ENCODE assay signal across 24 cellular contexts in genomic region chr17:8231701-8232100, GRCh38. TPM values are rescaled to one million over a fixed set of nuclear protein-coding genes. Genes with fewer than 3 reads are reported as not detected.
DNase-seq lines count a peak whose midpoint lies in the region; ATAC-seq, FAIRE-seq and TF ChIP-seq lines count a peak whose summit lies in the region.
"Had no signal": no experiment of that assay in that cellular context is flagged by ENCODE, and none has a peak within 500 bp of the region (broad histone marks: within the 10 kb centered on the region; RNA-seq: fewer than 3 reads in every experiment).

No MANE protein-coding gene starts in this region.

- no peak for TF ChIP-seq POLR2A in IMR-90 (IDR thresholded peaks at IDR 0.05; ENCODE audit: low read depth, low read length)
- no peak for TF ChIP-seq POLR2A in endothelial cell of umbilical vein (IDR thresholded peaks at IDR 0.05; ENCODE audit: low read depth, low read length)

- no peak overlapping the region for H3K4ac ChIP-seq in IMR-90 (ENCODE audit: low read depth, low read length)

- CTCF ChIA-PET in IMR-90 (lab: Yijun Ruan, JAX) (no interaction called here), endothelial cell of umbilical vein (lab: Charles Lee) (no interaction called here)
- CTCF ChIA-PET in activated CD8-positive, alpha-beta T cell treated with anti-CD3 and anti-CD28 coated beads for 36 hours (lab: Charles Lee), result interaction anchor here (1.3 to 1.4 kb wide), 2 partner anchors 11 to 15 kb away, joined by 3 read pairs; no protein-coding TSS in a partner anchor

- peak overlapping the region; percentile 46 for H2AK9ac ChIP-seq in IMR-90 (replicated peaks; ENCODE audit: low read depth, low read length, poor library complexity)

- dilution Hi-C loops in IMR-90 (cut with HindIII; ENCODE audit: low sequenced_read_pairs, unreplicated experiment) (loop anchor here (25.0 kb wide), 1 partner anchor 119 kb away; the partner anchor contains the start of genes ALOXE3 and HES7), endothelial cell of umbilical vein (cut with MboI; ENCODE audit: extremely low pct_ligation_motif_present, low sequenced_read_pairs) (loop anchor here (10.0 kb wide), 1 partner anchor 73 kb away; no protein-coding TSS in a partner anchor)

- in situ Hi-C loops in IMR-90 (cut with MboI; ENCODE audit: low sequenced_read_pairs), result no loop called here

- H3K14ac ChIP-seq in IMR-90 (replicated peaks; ENCODE audit: low read depth, low read length), result no peak overlapping the region

- no peak overlapping the region for H2BK120ac ChIP-seq in IMR-90 (ENCODE audit: low read depth, low read length)

- H3K27ac Mint-ChIP-seq in neural progenitor cell, result no peak overlapping the region
- H3K27ac Mint-ChIP-seq in stimulated activated naive B cell treated with anti-CD40 and anti-IgM and Interleukin-4, amounts not matched to agents 10 μg/mL and 1 μg/mL and 100 μg/mL, for 72 hours, result peak overlapping the region; percentile 56
- H3K27ac Mint-ChIP-seq in activated CD8-positive, alpha-beta T cell treated with anti-CD3 and anti-CD28 coated beads for 36 hours, result no peak overlapping the region
- H3K27ac Mint-ChIP-seq: CD4-positive, alpha-beta T cell; GM23338; H9 had no signal

- no peak overlapping the region for H4K91ac ChIP-seq in IMR-90 (ENCODE audit: insufficient read depth, low read depth, low read length)

- H3K9me3 ChIP-seq in IMR-90 (ENCODE audit: control insufficient read depth, insufficient read depth, low read length) (no peaks in the 10 kb centered on the region), endothelial cell of umbilical vein (replicated peaks; ENCODE audit: control insufficient read depth, insufficient read depth, low read length) (no peaks in the 10 kb centered on the region), neural progenitor cell (ENCODE audit: low read depth) (no peaks in the 10 kb centered on the region)
- H3K9me3 ChIP-seq: A549; BE2C; BLaER1 treated with 17β-estradiol and CSF1 and Interleukin-3, amounts not matched to agents 10 nM and 100 nM; Caco-2 had no signal

- H3K27me3 ChIP-seq in IMR-90 (ENCODE audit: control insufficient read depth, insufficient read depth, low read length) (no peaks in the 10 kb centered on the region), endothelial cell of umbilical vein (ENCODE audit: control insufficient read depth in 2 of 2, insufficient read depth in 2 of 2, low read length in 2 of 2) (no peaks in the 10 kb centered on the region), neural progenitor cell (no peaks in the 10 kb centered on the region)
- H3K27me3 ChIP-seq: BE2C; BLaER1 treated with 17β-estradiol and CSF1 and Interleukin-3, amounts not matched to agents 10 nM and 100 nM had no signal

- no peak overlapping the region for H3K4me3 ChIP-seq in IMR-90 (ENCODE audit: insufficient read depth, low read depth, low read length)
- no peak overlapping the region for H3K4me3 ChIP-seq in endothelial cell of umbilical vein (replicated peaks in 1 of 3; ENCODE audit: insufficient read depth in 1 of 3, low read depth in 1 of 3, low read length in 3 of 3)
- no peak overlapping the region for H3K4me3 ChIP-seq in neural progenitor cell
- H3K4me3 ChIP-seq: A549; BLaER1 treated with 17β-estradiol and CSF1 and Interleukin-3, amounts not matched to agents 10 nM and 100 nM; GM23338 had no signal

- no peak for TF ChIP-seq RAD21 in IMR-90 (IDR thresholded peaks at IDR 0.05; ENCODE audit: low read length)

- no peak overlapping the region for H3K18ac ChIP-seq in IMR-90 (ENCODE audit: low read depth, low read length)

- H4K8ac ChIP-seq in IMR-90 (ENCODE audit: low read depth in 2 of 2, low read length in 2 of 2), result no peak overlapping the region

- no peak for TF ChIP-seq CTCF in IMR-90 (conservative IDR thresholded peaks at IDR 0.05; ENCODE audit: low read depth, low read length)
- TF ChIP-seq CTCF in endothelial cell of umbilical vein (IDR thresholded peaks at IDR 0.05; ENCODE audit: extremely low read depth in 1 of 2, insufficient read depth in 1 of 2, low read depth in 1 of 2, low read length in 2 of 2), result no peak
- no peak for TF ChIP-seq CTCF in neural progenitor cell (IDR thresholded peaks at IDR 0.05)
- no peak for TF ChIP-seq CTCF in activated CD8-positive, alpha-beta T cell treated with anti-CD3 and anti-CD28 coated beads for 36 hours (IDR thresholded peaks at IDR 0.05)

- H3K27ac ChIP-seq in IMR-90 (ENCODE audit: insufficient read depth, low read length), result no peak overlapping the region
- H3K27ac ChIP-seq in endothelial cell of umbilical vein (ENCODE audit: insufficient read depth, low read depth, low read length), result no peak overlapping the region
- no peak overlapping the region for H3K27ac ChIP-seq in neural progenitor cell
- H3K27ac ChIP-seq: A549; BLaER1 treated with 17β-estradiol and CSF1 and Interleukin-3, amounts not matched to agents 10 nM and 100 nM had no signal

- H3K36me3 Mint-ChIP-seq in neural progenitor cell, result peaks cover 42% of the 10 kb centered on the region
- peaks cover 79 to 89% of the 10 kb centered on the region in 2 donors for H3K36me3 Mint-ChIP-seq in stimulated activated naive B cell treated with anti-CD40 and anti-IgM and Interleukin-4, amounts not matched to agents 10 μg/mL and 1 μg/mL and 100 μg/mL, for 72 hours
- peaks cover 66% of the 10 kb centered on the region for H3K36me3 Mint-ChIP-seq in activated CD8-positive, alpha-beta T cell treated with anti-CD3 and anti-CD28 coated beads for 36 hours (ENCODE audit: low read depth)

- H3K4me3 Mint-ChIP-seq in neural progenitor cell, result peak overlapping the region; percentile 36
- H3K4me3 Mint-ChIP-seq in stimulated activated naive B cell treated with anti-CD40 and anti-IgM and Interleukin-4, amounts not matched to agents 10 μg/mL and 1 μg/mL and 100 μg/mL, for 72 hours, result no peak overlapping the region
- H3K4me3 Mint-ChIP-seq in activated CD8-positive, alpha-beta T cell treated with anti-CD3 and anti-CD28 coated beads for 36 hours, result no peak overlapping the region
- H3K4me3 Mint-ChIP-seq: CD14-positive monocyte; CD4-positive, alpha-beta T cell; GM23338; H9 had no signal

- no peak for ATAC-seq in IMR-90 (ENCODE audit: low read depth)
- no peak for ATAC-seq in stimulated activated naive B cell treated with anti-CD40 and anti-IgM and Interleukin-4, amounts not matched to agents 10 μg/mL and 1 μg/mL and 100 μg/mL, for 72 hours (replicated peaks)
- ATAC-seq in activated CD8-positive, alpha-beta T cell treated with anti-CD3 and anti-CD28 coated beads for 36 hours, result no peak
- ATAC-seq: A549, GM23338, HCT116 had no signal

- H3K79me1 ChIP-seq in IMR-90 (ENCODE audit: low read depth in 1 of 2, low read length in 2 of 2), result peaks cover 0 to 5% of the 10 kb centered on the region in 2 experiments; a peak in 1 of 4 replicates

- no peak overlapping the region for H2AK5ac ChIP-seq in IMR-90 (ENCODE audit: low read depth, low read length)

- H3K4me1 Mint-ChIP-seq in neural progenitor cell, result peaks cover 9% of the 10 kb centered on the region
- peaks cover 20 to 24% of the 10 kb centered on the region in 2 donors for H3K4me1 Mint-ChIP-seq in stimulated activated naive B cell treated with anti-CD40 and anti-IgM and Interleukin-4, amounts not matched to agents 10 μg/mL and 1 μg/mL and 100 μg/mL, for 72 hours
- H3K4me1 Mint-ChIP-seq in activated CD8-positive, alpha-beta T cell treated with anti-CD3 and anti-CD28 coated beads for 36 hours (ENCODE audit: low read depth), result peaks cover 9% of the 10 kb centered on the region

- H3K27me3 Mint-ChIP-seq in neural progenitor cell (ENCODE audit: insufficient read depth, low read depth), result peaks cover 11% of the 10 kb centered on the region
- H3K27me3 Mint-ChIP-seq in stimulated activated naive B cell treated with anti-CD40 and anti-IgM and Interleukin-4, amounts not matched to agents 10 μg/mL and 1 μg/mL and 100 μg/mL, for 72 hours, result peaks cover 0 to 6% of the 10 kb centered on the region in 2 donors
- H3K27me3 Mint-ChIP-seq in activated CD8-positive, alpha-beta T cell treated with anti-CD3 and anti-CD28 coated beads for 36 hours, result no peaks in the 10 kb centered on the region

- 0 out of 2 replicates have a peak, but pooled peaks cover 3% of the 10 kb centered on the region for H3K9me1 ChIP-seq in IMR-90 (ENCODE audit: insufficient read depth, low read length)
- no peaks in the 10 kb centered on the region for H3K9me1 ChIP-seq in endothelial cell of umbilical vein (replicated peaks; ENCODE audit: control insufficient read depth, extremely low read depth, insufficient read depth, low read length)

- no peak overlapping the region for H3K9ac ChIP-seq in IMR-90 (ENCODE audit: low read depth, low read length)
- no peak overlapping the region for H3K9ac ChIP-seq in endothelial cell of umbilical vein (replicated peaks; ENCODE audit: extremely low read depth, insufficient read depth, low read length)
- H3K9ac ChIP-seq in neural progenitor cell, result no peak overlapping the region

- H2AFZ ChIP-seq in IMR-90 (replicated peaks; ENCODE audit: low read length, poor library complexity), result no peak overlapping the region
- H2AFZ ChIP-seq in endothelial cell of umbilical vein (ENCODE audit: low read depth, low read length), result no peak overlapping the region
- no peak overlapping the region for H2AFZ ChIP-seq in neural progenitor cell (replicated peaks)
- H2AFZ ChIP-seq: GM23338 had no signal

- H3K9me3 Mint-ChIP-seq in neural progenitor cell, result peaks cover 5% of the 10 kb centered on the region
- H3K9me3 Mint-ChIP-seq in stimulated activated naive B cell treated with anti-CD40 and anti-IgM and Interleukin-4, amounts not matched to agents 10 μg/mL and 1 μg/mL and 100 μg/mL, for 72 hours, result no peaks in the 10 kb centered on the region
- no peaks in the 10 kb centered on the region for H3K9me3 Mint-ChIP-seq in activated CD8-positive, alpha-beta T cell treated with anti-CD3 and anti-CD28 coated beads for 36 hours
- H3K9me3 Mint-ChIP-seq: CD4-positive, alpha-beta T cell had no signal

- FAIRE-seq in endothelial cell of umbilical vein (lab: Jason Lieb, UNC), result no peak
- FAIRE-seq: A549, G401.6, GM12892, GM19239 had no signal

- no peak overlapping the region for H3K56ac ChIP-seq in IMR-90 (ENCODE audit: extremely low read depth, insufficient read depth, low read length)

- peaks cover 12% of the 10 kb centered on the region for H3F3A ChIP-seq in neural progenitor cell (ENCODE audit: low read depth)

- DNase-seq in IMR-90, result no peak
- no peak for DNase-seq in endothelial cell of umbilical vein (ENCODE audit: low read depth, low spot score)
- DNase-seq in neural progenitor cell (ENCODE audit: low spot score), result no peak
- DNase-seq in stimulated activated naive B cell treated with anti-CD40 and anti-IgM and Interleukin-4, amounts not matched to agents 10 μg/mL and 1 μg/mL and 100 μg/mL, for 72 hours, result no peak
- no peak for DNase-seq in COLO829 (ENCODE audit: low spot score)
- DNase-seq in NCI-H446 treated with DMSO at 0.1 percent for 48 hours (lab: John Stamatoyannopoulos, UW), result no peak
- DNase-seq in activated CD8-positive, alpha-beta T cell treated with anti-CD3 and anti-CD28 coated beads for 36 hours, result no peak
- DNase-seq: 8988T; ACHN; AML-193; BE2C; Caco-2; CD4-positive, alpha-beta T cell; DMS153; DND-41; H9 had no signal

- POLR2A ChIA-PET in IMR-90 (lab: Charles Lee; ENCODE audit: unreplicated experiment), result no interaction called here
- POLR2A ChIA-PET in endothelial cell of umbilical vein (lab: Charles Lee), result no interaction called here
- POLR2A ChIA-PET in activated CD8-positive, alpha-beta T cell treated with anti-CD3 and anti-CD28 coated beads for 36 hours (lab: Charles Lee), result interaction anchor here (0.6 to 3.3 kb wide), 4 partner anchors 11 to 92 kb away, joined by 3 to 28 read pairs (median 3); partner anchors contain the start of genes CTC1 and PFAS

- no peak overlapping the region for H4K5ac ChIP-seq in IMR-90 (ENCODE audit: low read depth, low read length)

- H3K79me2 ChIP-seq in endothelial cell of umbilical vein (ENCODE audit: control insufficient read depth, insufficient read depth, low read length), result no peaks in the 10 kb centered on the region
- H3K79me2 ChIP-seq in neural progenitor cell (ENCODE audit: low read depth), result no peaks in the 10 kb centered on the region

- no peak overlapping the region for H2BK15ac ChIP-seq in IMR-90 (ENCODE audit: low read depth, low read length)

- WGBS in IMR-90 (ENCODE audit: extremely low coverage in 2 of 2, insufficient read length in 1 of 2), 2 experiments, result 100% methylated on average over 1 of the region's 10 CpGs; no CpG with 5 or more reads in 1 of the 2 experiments

- intact Hi-C loops in IMR-90 (cut with micrococcal nuclease) (no loop called here), endothelial cell of umbilical vein (cut with micrococcal nuclease) (no loop called here)
- intact Hi-C loops in activated CD8-positive, alpha-beta T cell treated with anti-CD3 and anti-CD28 coated beads for 36 hours (cut with micrococcal nuclease), result no loop called here

- H4K20me1 ChIP-seq in IMR-90 (ENCODE audit: insufficient read depth, low read length) (peaks cover 8% of the 10 kb centered on the region; the same call in 1 of the 2 replicates), endothelial cell of umbilical vein (replicated peaks; ENCODE audit: control insufficient read depth, extremely low read depth, insufficient read depth, low read length) (no peaks in the 10 kb centered on the region), neural progenitor cell (ENCODE audit: low read depth) (peaks cover 9% of the 10 kb centered on the region)

- BruUV-seq in IMR-90 (replicated peaks; lab: Mats Ljungman, UMichigan), result no TSS peak
- TSS peak; percentile 5 for BruUV-seq in endothelial cell of umbilical vein (replicated peaks; lab: Mats Ljungman, UMichigan)

- H3K4me1 ChIP-seq in IMR-90 (ENCODE audit: control insufficient read depth, insufficient read depth, low read length) (peaks cover 4% of the 10 kb centered on the region; the same call in 1 of the 2 replicates), endothelial cell of umbilical vein (ENCODE audit: control insufficient read depth, extremely low read depth, insufficient read depth, low read length) (no peaks in the 10 kb centered on the region), neural progenitor cell (no peaks in the 10 kb centered on the region)
- H3K4me1 ChIP-seq: BE2C, Caco-2 had no signal

- no peak overlapping the region for H2BK20ac ChIP-seq in IMR-90 (ENCODE audit: low read depth, low read length)

- H3K36me3 ChIP-seq in IMR-90 (ENCODE audit: control insufficient read depth, insufficient read depth, low read length) (peaks cover 57% of the 10 kb centered on the region), endothelial cell of umbilical vein (ENCODE audit: control insufficient read depth in 2 of 2, extremely low read depth in 1 of 2, insufficient read depth in 2 of 2, low read length in 2 of 2) (peaks cover 11 to 63% of the 10 kb centered on the region in 2 experiments), neural progenitor cell (no peaks in the 10 kb centered on the region)

- H2BK5ac ChIP-seq in IMR-90 (ENCODE audit: low read depth, low read length, poor library complexity, severe bottlenecking), result no peak overlapping the region

- H3K4me2 ChIP-seq in IMR-90 (ENCODE audit: low read depth, low read length) (no peak overlapping the region), endothelial cell of umbilical vein (ENCODE audit: insufficient read depth, low read length) (no peak overlapping the region), neural progenitor cell (no peak overlapping the region)
- H3K4me2 ChIP-seq: A549; BLaER1 treated with 17β-estradiol and CSF1 and Interleukin-3, amounts not matched to agents 10 nM and 100 nM; GM23338 had no signal

- no peak overlapping the region for H3K23ac ChIP-seq in IMR-90 (ENCODE audit: low read depth, low read length)

RNA-seq across cellular contexts. Expression of gene CTC1, which starts 16.2 kb away (rescaled TPM):
- total RNA-seq in IMR-90 (2012; rRNA removed) (1.1 and 1.8 TPM in 2 replicates), endothelial cell of umbilical vein (49.9 and 53.2 TPM in 2 replicates), neural progenitor cell (ENCODE audit: low replicate concordance) (6.4 and 10.4 TPM in 2 replicates)
- polyA plus RNA-seq in IMR-90 (2012; rRNA removed) (6.1 and 9.0 TPM in 2 replicates), endothelial cell of umbilical vein (36.3 and 38.3 TPM in 2 replicates)
- polyA plus RNA-seq in IMR-90 (2012; cell fraction: cytosol; rRNA removed), result 1.7 and 4.9 TPM in 2 replicates
- polyA plus RNA-seq in IMR-90 (2012; cell fraction: nucleus; rRNA removed; ENCODE audit: low replicate concordance), result 28.6 and 51.3 TPM in 2 replicates
- 16.1 and 20.2 TPM in 2 replicates for polyA plus RNA-seq in endothelial cell of umbilical vein (2011; cell fraction: cytosol; rRNA removed)
- polyA plus RNA-seq in endothelial cell of umbilical vein (2011; cell fraction: nucleus; rRNA removed), result 193 and 243 TPM in 2 replicates
- polyA plus RNA-seq in endothelial cell of umbilical vein (2012), result 19.8 and 23.3 TPM in 2 replicates
- 32.1 and 64.0 TPM in 2 replicates for polyA minus RNA-seq in endothelial cell of umbilical vein
- polyA minus RNA-seq in endothelial cell of umbilical vein (2011; cell fraction: cytosol; rRNA and poly(A)+ RNA removed), result 7.5 TPM
- 59.5 and 74.4 TPM in 2 replicates for polyA minus RNA-seq in endothelial cell of umbilical vein (2011; cell fraction: nucleus; rRNA and poly(A)+ RNA removed)
- total RNA-seq in activated CD8-positive, alpha-beta T cell treated with anti-CD3 and anti-CD28 coated beads for 36 hours, result 10 to 100 TPM; 53.0 to 60.3 TPM

RNA-seq across cellular contexts. Expression of gene PFAS, which starts 17.4 kb away (rescaled TPM):
- total RNA-seq in IMR-90 (2012; rRNA removed) (22.2 and 26.2 TPM in 2 replicates), endothelial cell of umbilical vein (84.1 and 108 TPM in 2 replicates), neural progenitor cell (ENCODE audit: low replicate concordance) (64.6 and 83.5 TPM in 2 replicates)
- polyA plus RNA-seq in IMR-90 (2012; rRNA removed) (20.5 and 20.7 TPM in 2 replicates), endothelial cell of umbilical vein (31.4 and 34.1 TPM in 2 replicates)
- 10.2 and 12.6 TPM in 2 replicates for polyA plus RNA-seq in IMR-90 (2012; cell fraction: cytosol; rRNA removed)
- 74.8 and 108 TPM in 2 replicates for polyA plus RNA-seq in IMR-90 (2012; cell fraction: nucleus; rRNA removed; ENCODE audit: low replicate concordance)
- polyA plus RNA-seq in endothelial cell of umbilical vein (2011; cell fraction: cytosol; rRNA removed), result 21.0 and 21.9 TPM in 2 replicates
- 155 and 168 TPM in 2 replicates for polyA plus RNA-seq in endothelial cell of umbilical vein (2011; cell fraction: nucleus; rRNA removed)
- 40.9 and 65.9 TPM in 2 replicates for polyA plus RNA-seq in endothelial cell of umbilical vein (2012)
- polyA minus RNA-seq in endothelial cell of umbilical vein, result 113 and 126 TPM in 2 replicates
- polyA minus RNA-seq in endothelial cell of umbilical vein (2011; cell fraction: cytosol; rRNA and poly(A)+ RNA removed), result 63.9 TPM
- 64.9 and 69.7 TPM in 2 replicates for polyA minus RNA-seq in endothelial cell of umbilical vein (2011; cell fraction: nucleus; rRNA and poly(A)+ RNA removed)
- 100 to 1,000 TPM; 152 to 157 TPM for total RNA-seq in activated CD8-positive, alpha-beta T cell treated with anti-CD3 and anti-CD28 coated beads for 36 hours

RNA-seq across cellular contexts. Expression of gene AURKB, which starts 21.3 kb away (rescaled TPM):
- 38.9 and 45.9 TPM in 2 replicates for total RNA-seq in IMR-90 (2012; rRNA removed)
- 55.0 and 62.0 TPM in 2 replicates for polyA plus RNA-seq in IMR-90 (2012; rRNA removed)
- 22.6 and 51.7 TPM in 2 replicates for polyA plus RNA-seq in IMR-90 (2012; cell fraction: cytosol; rRNA removed)
- polyA plus RNA-seq in IMR-90 (2012; cell fraction: nucleus; rRNA removed; ENCODE audit: low replicate concordance), result 150 and 182 TPM in 2 replicates
- 104 and 107 TPM in 2 replicates for total RNA-seq in endothelial cell of umbilical vein
- polyA plus RNA-seq in endothelial cell of umbilical vein, result 67.8 and 69.2 TPM in 2 replicates
- 49.1 and 58.3 TPM in 2 replicates for polyA plus RNA-seq in endothelial cell of umbilical vein (2011; cell fraction: cytosol; rRNA removed)
- 205 and 232 TPM in 2 replicates for polyA plus RNA-seq in endothelial cell of umbilical vein (2011; cell fraction: nucleus; rRNA removed)
- polyA plus RNA-seq in endothelial cell of umbilical vein (2012), result 40.6 and 74.7 TPM in 2 replicates
- polyA minus RNA-seq in endothelial cell of umbilical vein, result 39.4 and 45.9 TPM in 2 replicates
- 30.4 TPM for polyA minus RNA-seq in endothelial cell of umbilical vein (2011; cell fraction: cytosol; rRNA and poly(A)+ RNA removed)
- polyA minus RNA-seq in endothelial cell of umbilical vein (2011; cell fraction: nucleus; rRNA and poly(A)+ RNA removed), result 59.3 and 75.2 TPM in 2 replicates
- total RNA-seq in neural progenitor cell (ENCODE audit: low replicate concordance), result 149 and 156 TPM in 2 replicates
- total RNA-seq in activated CD8-positive, alpha-beta T cell treated with anti-CD3 and anti-CD28 coated beads for 36 hours, result 100 to 1,000 TPM; 170 to 174 TPM

RNA-seq across cellular contexts. Expression of gene BORCS6, which starts 41.7 kb away (rescaled TPM):
- total RNA-seq in IMR-90 (2012; rRNA removed), result 2.7 and 3.1 TPM in 2 replicates
- 3.3 and 4.3 TPM in 2 replicates for polyA plus RNA-seq in IMR-90 (2012; rRNA removed)
- 3.9 and 4.6 TPM in 2 replicates for polyA plus RNA-seq in IMR-90 (2012; cell fraction: cytosol; rRNA removed)
- polyA plus RNA-seq in IMR-90 (2012; cell fraction: nucleus; rRNA removed; ENCODE audit: low replicate concordance), result 1.6 and 3.0 TPM in 2 replicates
- total RNA-seq in endothelial cell of umbilical vein, result 8.3 and 9.0 TPM in 2 replicates
- 8.0 and 9.7 TPM in 2 replicates for polyA plus RNA-seq in endothelial cell of umbilical vein
- 4.8 and 6.6 TPM in 2 replicates for polyA plus RNA-seq in endothelial cell of umbilical vein (2011; cell fraction: cytosol; rRNA removed)
- 2.5 and 2.8 TPM in 2 replicates for polyA plus RNA-seq in endothelial cell of umbilical vein (2011; cell fraction: nucleus; rRNA removed)
- 3.7 and 4.4 TPM in 2 replicates for polyA plus RNA-seq in endothelial cell of umbilical vein (2012)
- 3.1 and 4.6 TPM in 2 replicates for polyA minus RNA-seq in endothelial cell of umbilical vein
- polyA minus RNA-seq in endothelial cell of umbilical vein (2011; cell fraction: cytosol; rRNA and poly(A)+ RNA removed), result 8.5 TPM
- 1.0 and 2.1 TPM in 2 replicates for polyA minus RNA-seq in endothelial cell of umbilical vein (2011; cell fraction: nucleus; rRNA and poly(A)+ RNA removed)
- 0.71 and 4.1 TPM in 2 replicates for total RNA-seq in neural progenitor cell (ENCODE audit: low replicate concordance)
- total RNA-seq in activated CD8-positive, alpha-beta T cell treated with anti-CD3 and anti-CD28 coated beads for 36 hours, result 1 to 10 TPM; 5.5 to 6.2 TPM

RNA-seq across cellular contexts. Expression of gene TMEM107, which starts 55.5 kb away (rescaled TPM):
- total RNA-seq in IMR-90 (2012; rRNA removed), result 14.3 and 60.3 TPM in 2 replicates
- 12.9 and 13.4 TPM in 2 replicates for polyA plus RNA-seq in IMR-90 (2012; rRNA removed)
- 5.7 and 11.7 TPM in 2 replicates for polyA plus RNA-seq in IMR-90 (2012; cell fraction: cytosol; rRNA removed)
- 8.7 and 10.5 TPM in 2 replicates for polyA plus RNA-seq in IMR-90 (2012; cell fraction: nucleus; rRNA removed; ENCODE audit: low replicate concordance)
- 20.0 and 20.4 TPM in 2 replicates for total RNA-seq in endothelial cell of umbilical vein
- polyA plus RNA-seq in endothelial cell of umbilical vein, result 31.6 and 36.9 TPM in 2 replicates
- 19.7 and 20.9 TPM in 2 replicates for polyA plus RNA-seq in endothelial cell of umbilical vein (2011; cell fraction: cytosol; rRNA removed)
- 13.5 and 14.4 TPM in 2 replicates for polyA plus RNA-seq in endothelial cell of umbilical vein (2011; cell fraction: nucleus; rRNA removed)
- 15.9 and 18.3 TPM in 2 replicates for polyA plus RNA-seq in endothelial cell of umbilical vein (2012)
- 80.7 and 114 TPM in 2 replicates for polyA minus RNA-seq in endothelial cell of umbilical vein
- polyA minus RNA-seq in endothelial cell of umbilical vein (2011; cell fraction: cytosol; rRNA and poly(A)+ RNA removed), result 29.3 TPM
- polyA minus RNA-seq in endothelial cell of umbilical vein (2011; cell fraction: nucleus; rRNA and poly(A)+ RNA removed), result 65.0 and 76.3 TPM in 2 replicates
- 26.0 and 45.5 TPM in 2 replicates for total RNA-seq in neural progenitor cell (ENCODE audit: low replicate concordance)
- 10 to 100 TPM; 33.4 to 35.9 TPM for total RNA-seq in activated CD8-positive, alpha-beta T cell treated with anti-CD3 and anti-CD28 coated beads for 36 hours
